ENCODE assay signal across 1 cellular context in the genomic region with DNA sequence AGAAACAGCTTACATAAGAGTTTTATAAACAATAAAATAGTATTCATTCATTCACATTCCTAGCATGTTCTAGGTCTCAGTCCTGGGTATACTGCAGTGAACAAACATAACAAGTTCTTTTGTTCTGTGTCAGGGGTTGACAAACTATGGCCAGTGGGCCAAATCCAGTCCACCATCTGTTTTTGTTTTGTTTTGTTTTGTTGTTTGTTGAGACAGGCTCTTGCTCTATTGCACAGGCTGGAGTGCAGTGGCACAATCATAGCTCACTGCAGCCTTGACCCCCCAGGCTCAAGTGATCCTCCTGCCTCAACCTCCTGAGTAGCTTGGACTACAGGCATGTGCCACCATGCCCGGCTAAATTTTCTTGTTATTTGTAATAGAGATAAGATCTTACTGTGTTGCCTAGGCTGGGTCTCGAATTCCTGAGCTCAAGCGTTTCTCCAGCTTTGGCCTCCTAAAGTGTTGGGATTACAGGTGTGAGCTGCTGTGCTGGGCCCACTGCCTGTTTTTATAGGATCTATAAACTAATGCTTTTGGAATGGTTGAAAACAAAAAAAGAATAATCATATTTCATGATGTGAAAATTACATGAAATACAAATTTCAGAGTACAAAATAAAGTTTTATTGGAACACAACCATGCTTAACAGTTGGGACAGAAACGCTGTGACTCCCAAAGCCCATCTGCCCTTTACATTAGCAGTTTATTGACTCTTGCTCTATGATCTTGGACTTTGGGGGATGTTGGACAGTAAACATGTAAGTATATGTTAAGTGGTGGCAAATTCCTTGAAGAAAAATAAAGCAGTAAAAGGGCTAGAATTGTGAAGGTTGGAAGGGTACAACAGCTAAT.
TF ChIP-seq lines count a peak whose summit lies in the region.

No MANE protein-coding gene starts in this region.

TF ChIP-seq in GM12878, 131 proteins besides CTCF, POLR2A, EP300 and RAD21:
- TF ChIP-seq, protein P1, sequence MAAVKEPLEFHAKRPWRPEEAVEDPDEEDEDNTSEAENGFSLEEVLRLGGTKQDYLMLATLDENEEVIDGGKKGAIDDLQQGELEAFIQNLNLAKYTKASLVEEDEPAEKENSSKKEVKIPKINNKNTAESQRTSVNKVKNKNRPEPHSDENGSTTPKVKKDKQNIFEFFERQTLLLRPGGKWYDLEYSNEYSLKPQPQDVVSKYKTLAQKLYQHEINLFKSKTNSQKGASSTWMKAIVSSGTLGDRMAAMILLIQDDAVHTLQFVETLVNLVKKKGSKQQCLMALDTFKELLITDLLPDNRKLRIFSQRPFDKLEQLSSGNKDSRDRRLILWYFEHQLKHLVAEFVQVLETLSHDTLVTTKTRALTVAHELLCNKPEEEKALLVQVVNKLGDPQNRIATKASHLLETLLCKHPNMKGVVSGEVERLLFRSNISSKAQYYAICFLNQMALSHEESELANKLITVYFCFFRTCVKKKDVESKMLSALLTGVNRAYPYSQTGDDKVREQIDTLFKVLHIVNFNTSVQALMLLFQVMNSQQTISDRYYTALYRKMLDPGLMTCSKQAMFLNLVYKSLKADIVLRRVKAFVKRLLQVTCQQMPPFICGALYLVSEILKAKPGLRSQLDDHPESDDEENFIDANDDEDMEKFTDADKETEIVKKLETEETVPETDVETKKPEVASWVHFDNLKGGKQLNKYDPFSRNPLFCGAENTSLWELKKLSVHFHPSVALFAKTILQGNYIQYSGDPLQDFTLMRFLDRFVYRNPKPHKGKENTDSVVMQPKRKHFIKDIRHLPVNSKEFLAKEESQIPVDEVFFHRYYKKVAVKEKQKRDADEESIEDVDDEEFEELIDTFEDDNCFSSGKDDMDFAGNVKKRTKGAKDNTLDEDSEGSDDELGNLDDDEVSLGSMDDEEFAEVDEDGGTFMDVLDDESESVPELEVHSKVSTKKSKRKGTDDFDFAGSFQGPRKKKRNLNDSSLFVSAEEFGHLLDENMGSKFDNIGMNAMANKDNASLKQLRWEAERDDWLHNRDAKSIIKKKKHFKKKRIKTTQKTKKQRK (IDR thresholded peaks at IDR 0.05; ENCODE audit: low read depth, low read length): no peak
- TF ChIP-seq, protein P2, sequence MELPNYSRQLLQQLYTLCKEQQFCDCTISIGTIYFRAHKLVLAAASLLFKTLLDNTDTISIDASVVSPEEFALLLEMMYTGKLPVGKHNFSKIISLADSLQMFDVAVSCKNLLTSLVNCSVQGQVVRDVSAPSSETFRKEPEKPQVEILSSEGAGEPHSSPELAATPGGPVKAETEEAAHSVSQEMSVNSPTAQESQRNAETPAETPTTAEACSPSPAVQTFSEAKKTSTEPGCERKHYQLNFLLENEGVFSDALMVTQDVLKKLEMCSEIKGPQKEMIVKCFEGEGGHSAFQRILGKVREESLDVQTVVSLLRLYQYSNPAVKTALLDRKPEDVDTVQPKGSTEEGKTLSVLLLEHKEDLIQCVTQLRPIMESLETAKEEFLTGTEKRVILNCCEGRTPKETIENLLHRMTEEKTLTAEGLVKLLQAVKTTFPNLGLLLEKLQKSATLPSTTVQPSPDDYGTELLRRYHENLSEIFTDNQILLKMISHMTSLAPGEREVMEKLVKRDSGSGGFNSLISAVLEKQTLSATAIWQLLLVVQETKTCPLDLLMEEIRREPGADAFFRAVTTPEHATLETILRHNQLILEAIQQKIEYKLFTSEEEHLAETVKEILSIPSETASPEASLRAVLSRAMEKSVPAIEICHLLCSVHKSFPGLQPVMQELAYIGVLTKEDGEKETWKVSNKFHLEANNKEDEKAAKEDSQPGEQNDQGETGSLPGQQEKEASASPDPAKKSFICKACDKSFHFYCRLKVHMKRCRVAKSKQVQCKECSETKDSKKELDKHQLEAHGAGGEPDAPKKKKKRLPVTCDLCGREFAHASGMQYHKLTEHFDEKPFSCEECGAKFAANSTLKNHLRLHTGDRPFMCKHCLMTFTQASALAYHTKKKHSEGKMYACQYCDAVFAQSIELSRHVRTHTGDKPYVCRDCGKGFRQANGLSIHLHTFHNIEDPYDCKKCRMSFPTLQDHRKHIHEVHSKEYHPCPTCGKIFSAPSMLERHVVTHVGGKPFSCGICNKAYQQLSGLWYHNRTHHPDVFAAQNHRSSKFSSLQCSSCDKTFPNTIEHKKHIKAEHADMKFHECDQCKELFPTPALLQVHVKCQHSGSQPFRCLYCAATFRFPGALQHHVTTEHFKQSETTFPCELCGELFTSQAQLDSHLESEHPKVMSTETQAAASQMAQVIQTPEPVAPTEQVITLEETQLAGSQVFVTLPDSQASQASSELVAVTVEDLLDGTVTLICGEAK (IDR thresholded peaks at IDR 0.05; ENCODE audit: borderline replicate concordance): peak; percentile 81; the same call in 1 of the 2 replicates
